ENCODE assay signal across 7 cellular contexts in the genomic region with DNA sequence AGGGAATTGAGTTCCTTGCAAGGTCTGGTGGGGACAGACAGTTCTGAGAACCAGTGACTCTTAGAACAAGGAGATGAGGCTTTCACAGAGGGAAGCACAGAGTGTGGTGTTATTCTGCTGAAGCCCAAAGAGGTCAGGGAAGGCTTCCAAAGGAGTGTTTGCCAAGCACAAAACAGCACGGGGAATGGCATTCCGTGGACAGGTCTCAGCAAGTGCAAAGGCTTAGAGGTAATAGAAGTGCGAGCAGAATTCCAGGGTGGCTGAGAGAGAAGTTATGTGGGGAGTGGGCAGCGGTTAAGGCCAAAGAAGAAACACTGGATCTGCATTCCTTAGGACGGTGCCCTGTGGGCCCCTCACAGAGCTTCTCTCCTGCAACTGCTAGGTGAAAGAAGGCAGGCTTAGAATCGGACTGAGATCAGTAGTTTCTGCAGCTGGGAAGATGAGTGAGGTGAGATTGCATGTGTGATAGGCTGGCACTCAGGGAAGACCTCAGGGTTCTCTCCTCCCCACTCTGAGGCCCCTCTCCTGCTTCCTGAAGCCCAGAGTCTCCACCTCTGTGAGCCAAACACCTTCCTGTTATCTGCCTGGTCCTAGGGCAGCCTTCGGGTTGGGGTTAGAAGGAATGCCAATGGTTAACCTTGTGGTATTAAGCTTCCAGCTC. TPM values are rescaled to one million over a fixed set of nuclear protein-coding genes. Genes with fewer than 3 reads are reported as not detected.
"Had no signal": no experiment of that assay in that cellular context is flagged by ENCODE, and none has a peak within 500 bp of the region (broad histone marks: within the 10 kb centered on the region; RNA-seq: fewer than 3 reads in every experiment).

No MANE protein-coding gene starts in this region.

RNA-seq across cellular contexts. Expression of gene FOLR1, which starts 10.9 kb away (rescaled TPM):
- total RNA-seq: activated CD4-positive, alpha-beta T cell treated with anti-CD3 and anti-CD28 coated beads for 36 hours; activated naive CD4-positive, alpha-beta T cell treated with anti-CD3 and anti-CD28 coated beads, Interleukin-2, amount 50 U/mL, for 72 hours; dermis microvascular lymphatic vessel endothelial cell; gastrocnemius medialis had no signal

RNA-seq across cellular contexts. Expression of gene FOLR2, which starts 35.6 kb away (rescaled TPM):
- total RNA-seq: activated CD4-positive, alpha-beta T cell treated with anti-CD3 and anti-CD28 coated beads for 36 hours; activated naive CD4-positive, alpha-beta T cell treated with anti-CD3 and anti-CD28 coated beads, Interleukin-2, amount 50 U/mL, for 72 hours; dermis microvascular lymphatic vessel endothelial cell; T-cell; WTC11 had no signal

RNA-seq across cellular contexts. Expression of gene FOLR3, which starts 45.5 kb away (rescaled TPM):
- total RNA-seq: activated CD4-positive, alpha-beta T cell treated with anti-CD3 and anti-CD28 coated beads for 36 hours; activated naive CD4-positive, alpha-beta T cell treated with anti-CD3 and anti-CD28 coated beads, Interleukin-2, amount 50 U/mL, for 72 hours; dermis microvascular lymphatic vessel endothelial cell; T-cell; temporal lobe; WTC11 had no signal
